In genomic region chr9:113474372-113474771, GRCh38 we compare ENCODE assay signal across 29 cellular contexts. TPM values are rescaled to one million over a fixed set of nuclear protein-coding genes. Genes with fewer than 3 reads are reported as not detected.
A peak's percentile ranks its signal among the peaks of the same experiment; 100 is the strongest.
DNase-seq lines count a peak whose midpoint lies in the region; ATAC-seq and TF ChIP-seq lines count a peak whose summit lies in the region.
"Had no signal": no experiment of that assay in that cellular context is flagged by ENCODE, and none has a peak within 500 bp of the region (broad histone marks: within the 10 kb centered on the region; RNA-seq: fewer than 3 reads in every experiment).

No MANE protein-coding gene starts in this region.

- DNase-seq in NCI-H1694 treated with DMSO at 0.1 percent for 48 hours (lab: John Stamatoyannopoulos, UW) (peak; percentile 10), coronary artery (ENCODE audit: low spot score) (peak; percentile 54), left colon (no peak), sigmoid colon (peak; percentile 67), NOMO-1 treated with DMSO at 0.1 percent for 48 hours (lab: John Stamatoyannopoulos, UW; ENCODE audit: unreplicated experiment) (no peak), GF-D8 (lab: John Stamatoyannopoulos, UW) (no peak), natural killer cell (no peak)
- DNase-seq in T-helper 2 cell treated with Interferon-gamma antibody and Interleukin-4, amounts not matched to agents 5 μg/mL and 100 μg/mL, for 36 hours (ENCODE audit: low spot score), result no peak
- DNase-seq: activated CD4-positive, alpha-beta T cell treated with anti-CD3 and anti-CD28 coated beads, Interleukin-2, amount 10 ng/mL, durations not matched to agents 24 days and 14 days; activated gamma-delta T cell treated with Interleukin-2 at 50 U/mL for 16 hours; activated naive CD8-positive, alpha-beta T cell treated with anti-CD3 and anti-CD28 coated beads, Interleukin-2, amount 50 U/mL, for 24 hours; activated T-cell treated with anti-CD3 and anti-CD28 coated beads, Interleukin-2, amount 50 U/mL, for 4 hours; Caco-2; DND-41; NCI-H1105; NCI-H2029 treated with DMSO at 0.1 percent for 48 hours; NCI-H446 treated with DMSO at 0.1 percent for 48 hours; occipital lobe; retina; SHP77; stimulated activated CD4-positive, alpha-beta T cell treated with anti-CD3 and anti-CD28 coated beads, Interleukin-12 subunit alpha, Interleukin-12 subunit beta, amount 100 ng/mL, for 4 hours; stimulated activated CD4-positive, alpha-beta T cell treated with anti-CD3 and anti-CD28 coated beads, Interleukin-4, amount 100 ng/mL, for 1 hour; SW 1271; T1000 had no signal

- H3K4me3 ChIP-seq in coronary artery, result no peak overlapping the region
- no peak overlapping the region for H3K4me3 ChIP-seq in sigmoid colon
- H3K4me3 ChIP-seq: HAP-1, vagina had no signal

- H3K27me3 ChIP-seq in sigmoid colon, result no peaks in the 10 kb centered on the region
- H3K27me3 ChIP-seq: vagina had no signal

- H3K36me3 ChIP-seq in sigmoid colon, result no peaks in the 10 kb centered on the region
- H3K36me3 ChIP-seq: HAP-1, vagina had no signal

- H3K4me3 Mint-ChIP-seq in T-helper 2 cell treated with Interferon-gamma antibody and Interleukin-4, amounts not matched to agents 5 μg/mL and 100 μg/mL, for 36 hours, result no peak overlapping the region
- no peak overlapping the region for H3K4me3 Mint-ChIP-seq in natural killer cell
- H3K4me3 Mint-ChIP-seq: activated CD4-positive, alpha-beta T cell treated with anti-CD3 and anti-CD28 coated beads, Interleukin-2, amount 10 ng/mL, durations not matched to agents 24 days and 14 days; activated naive CD8-positive, alpha-beta T cell treated with anti-CD3 and anti-CD28 coated beads, Interleukin-2, amount 50 U/mL, for 24 hours; activated T-cell treated with anti-CD3 and anti-CD28 coated beads, Interleukin-2, amount 50 U/mL, for 4 hours; IgD-negative memory B cell; memory B cell had no signal

- 52 to 66% methylated on average over 7 of the region's 7 CpGs for WGBS in sigmoid colon, 2 donors

- H3K27ac Mint-ChIP-seq in T-helper 2 cell treated with Interferon-gamma antibody and Interleukin-4, amounts not matched to agents 5 μg/mL and 100 μg/mL, for 36 hours, result no peak overlapping the region
- H3K27ac Mint-ChIP-seq in natural killer cell, result no peak overlapping the region
- H3K27ac Mint-ChIP-seq: activated CD4-positive, alpha-beta T cell treated with anti-CD3 and anti-CD28 coated beads, Interleukin-2, amount 10 ng/mL, durations not matched to agents 24 days and 14 days; activated naive CD8-positive, alpha-beta T cell treated with anti-CD3 and anti-CD28 coated beads, Interleukin-2, amount 50 U/mL, for 24 hours; IgD-negative memory B cell; memory B cell had no signal

- no peak overlapping the region for H3K27ac ChIP-seq in coronary artery
- H3K27ac ChIP-seq in sigmoid colon, result peak overlapping the region; percentile 29 to 79 (median 70)
- H3K27ac ChIP-seq: C4-2B, vagina had no signal

- intact Hi-C loops in left colon (cut with DNase I, micrococcal nuclease) (no loop called here), sigmoid colon (cut with DNase I) (no loop called here), natural killer cell (cut with micrococcal nuclease) (no loop called here)

- no peaks in the 10 kb centered on the region for H3K9me3 ChIP-seq in sigmoid colon
- H3K9me3 ChIP-seq: Caco-2, HAP-1, vagina had no signal

- peaks cover 7% of the 10 kb centered on the region for H3K4me1 Mint-ChIP-seq in T-helper 2 cell treated with Interferon-gamma antibody and Interleukin-4, amounts not matched to agents 5 μg/mL and 100 μg/mL, for 36 hours (ENCODE audit: low read depth)
- peaks cover 14 to 15% of the 10 kb centered on the region in 2 donors for H3K4me1 Mint-ChIP-seq in natural killer cell
- H3K4me1 Mint-ChIP-seq: memory B cell had no signal

- no peak for TF ChIP-seq POLR2A in sigmoid colon (IDR thresholded peaks at IDR 0.05)

- H3K36me3 Mint-ChIP-seq in T-helper 2 cell treated with Interferon-gamma antibody and Interleukin-4, amounts not matched to agents 5 μg/mL and 100 μg/mL, for 36 hours (ENCODE audit: low read depth), result no peaks in the 10 kb centered on the region
- no peaks in the 10 kb centered on the region for H3K36me3 Mint-ChIP-seq in natural killer cell
- H3K36me3 Mint-ChIP-seq: memory B cell had no signal

- TF ChIP-seq EP300 in sigmoid colon (IDR thresholded peaks at IDR 0.05), result no peak

- TF ChIP-seq CTCF in coronary artery (IDR thresholded peaks at IDR 0.05) (no peak), sigmoid colon (IDR thresholded peaks at IDR 0.05) (no peak), natural killer cell (IDR thresholded peaks at IDR 0.05) (no peak)

- ATAC-seq in left colon (peak; percentile 24), natural killer cell (no peak)
- ATAC-seq: activated naive CD8-positive, alpha-beta T cell treated with anti-CD3 and anti-CD28 coated beads, Interleukin-2, amount 50 U/mL, for 24 hours; activated T-cell treated with anti-CD3 and anti-CD28 coated beads, Interleukin-2, amount 50 U/mL, for 4 hours had no signal

- H3K9me3 Mint-ChIP-seq in T-helper 2 cell treated with Interferon-gamma antibody and Interleukin-4, amounts not matched to agents 5 μg/mL and 100 μg/mL, for 36 hours, result no peaks in the 10 kb centered on the region
- no peaks in the 10 kb centered on the region for H3K9me3 Mint-ChIP-seq in natural killer cell
- H3K9me3 Mint-ChIP-seq: activated CD4-positive, alpha-beta T cell treated with anti-CD3 and anti-CD28 coated beads, Interleukin-2, amount 10 ng/mL, durations not matched to agents 24 days and 14 days; activated naive CD8-positive, alpha-beta T cell treated with anti-CD3 and anti-CD28 coated beads, Interleukin-2, amount 50 U/mL, for 24 hours; activated T-cell treated with anti-CD3 and anti-CD28 coated beads, Interleukin-2, amount 50 U/mL, for 4 hours; memory B cell had no signal

- peaks cover 15% of the 10 kb centered on the region for H3K27me3 Mint-ChIP-seq in T-helper 2 cell treated with Interferon-gamma antibody and Interleukin-4, amounts not matched to agents 5 μg/mL and 100 μg/mL, for 36 hours (ENCODE audit: low read depth)
- no peaks in the 10 kb centered on the region for H3K27me3 Mint-ChIP-seq in natural killer cell (ENCODE audit: low read depth in 2 of 2)

- peaks cover 0 to 37% (median 25%) of the 10 kb centered on the region in 4 donors for H3K4me1 ChIP-seq in sigmoid colon
- H3K4me1 ChIP-seq: Caco-2, HAP-1, vagina had no signal

RNA-seq across cellular contexts. Expression of gene RGS3, which starts 10.8 kb away (rescaled TPM):
- total RNA-seq in left colon, result 10 to 100 TPM; 59.6 to 74.8 TPM
- total RNA-seq in sigmoid colon, result 10 to 100 TPM; 26.9 to 50.7 (median 42.0) TPM
- 10 to 100 TPM; 32.4 to 43.6 (median 32.6) TPM for polyA plus RNA-seq in sigmoid colon
- 100 to 1,000 TPM; 148 to 269 (median 190) TPM for total RNA-seq in natural killer cell

Comparison
In these comparisons a context has a peak if more than half of its experiments do, and no peak if none do; other contexts are left out.
1. DNase-seq: peak in NCI-H1694 treated with DMSO at 0.1 percent for 48 hours (single experiment), coronary artery (single experiment) and sigmoid colon (single experiment); none in left colon (0 of 2), NOMO-1 treated with DMSO at 0.1 percent for 48 hours (single experiment), GF-D8 (single experiment), T-helper 2 cell treated with Interferon-gamma antibody and Interleukin-4, amounts not matched to agents 5 μg/mL and 100 μg/mL, for 36 hours (single experiment) and natural killer cell (single experiment).
2. H3K27ac ChIP-seq: peak in sigmoid colon (4 of 4); none in coronary artery (0 of 2).